ENCODE assay signal across 20 cellular contexts in the genomic region with DNA sequence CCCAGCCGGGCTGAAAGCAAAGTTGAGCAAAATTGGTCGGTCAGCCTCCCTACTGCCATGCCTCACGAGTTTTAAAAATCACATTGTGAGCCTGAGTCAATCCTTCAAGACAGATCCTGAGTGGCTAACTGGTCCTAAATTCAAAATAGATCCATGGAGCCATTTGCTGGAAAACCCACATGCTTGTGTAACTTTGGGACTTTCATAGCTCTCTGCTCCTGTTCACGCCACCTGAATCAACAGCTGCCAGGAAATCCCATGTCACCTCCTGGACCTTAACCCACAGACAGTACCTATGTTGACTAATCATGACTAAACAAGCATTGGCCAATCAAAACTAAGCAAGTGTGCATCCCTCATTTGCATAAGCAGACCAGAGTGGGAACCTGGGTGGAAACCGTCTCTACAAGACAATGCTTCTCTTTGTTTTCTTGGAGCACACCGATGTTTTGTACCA. TPM values are rescaled to one million over a fixed set of nuclear protein-coding genes. Genes with fewer than 3 reads are reported as not detected.
DNase-seq lines count a peak whose midpoint lies in the region; ATAC-seq and TF ChIP-seq lines count a peak whose summit lies in the region.
"Had no signal": no experiment of that assay in that cellular context is flagged by ENCODE, and none has a peak within 500 bp of the region (broad histone marks: within the 10 kb centered on the region; RNA-seq: fewer than 3 reads in every experiment).

No MANE protein-coding gene starts in this region.

- H3K27me3 ChIP-seq in left ventricle myocardium inferior (ENCODE audit: low read depth): no peaks in the 10 kb centered on the region
- H3K27me3 ChIP-seq: uterus had no signal

- intact Hi-C loops in sciatic nerve (cut with DNase I) (no loop called here), left ventricle myocardium inferior (cut with micrococcal nuclease) (no loop called here)

- no peaks in the 10 kb centered on the region for H3K36me3 Mint-ChIP-seq in activated T-cell treated with anti-CD3 and anti-CD28 coated beads, Interleukin-2, amount 50 U/mL, for 4 hours (ENCODE audit: insufficient read depth)
- H3K36me3 Mint-ChIP-seq: CD4-positive, alpha-beta memory T cell had no signal

- ATAC-seq in activated T-cell treated with anti-CD3 and anti-CD28 coated beads, Interleukin-2, amount 50 U/mL, for 4 hours: peak; percentile 44 to 47
- ATAC-seq in sciatic nerve: peak; percentile 51
- no peak for ATAC-seq in GM19035 (IDR thresholded peaks at IDR 0.05; ENCODE audit: unreplicated experiment)
- ATAC-seq: T-helper 17 cell had no signal

- H3K4me1 Mint-ChIP-seq in activated T-cell treated with anti-CD3 and anti-CD28 coated beads, Interleukin-2, amount 50 U/mL, for 4 hours (ENCODE audit: low read depth): peaks cover 19% of the 10 kb centered on the region

- TF ChIP-seq CTCF in left ventricle myocardium inferior (IDR thresholded peaks at IDR 0.05; ENCODE audit: borderline replicate concordance): no peak

- H3K9me3 ChIP-seq in KOPT-K1 (ENCODE audit: insufficient read depth, low read length, poor library complexity, severe bottlenecking) (no peaks in the 10 kb centered on the region), left ventricle myocardium inferior (replicated peaks) (no peaks in the 10 kb centered on the region)
- H3K9me3 ChIP-seq: uterus had no signal

- no peaks in the 10 kb centered on the region for H3K9me3 Mint-ChIP-seq in activated T-cell treated with anti-CD3 and anti-CD28 coated beads, Interleukin-2, amount 50 U/mL, for 4 hours
- H3K9me3 Mint-ChIP-seq: CD4-positive, alpha-beta memory T cell; stimulated activated naive CD8-positive, alpha-beta T cell treated with anti-CD3 and anti-CD28 coated beads, Interleukin-15, Interleukin-2, amounts not matched to agents 100 ng/mL and 50 ng/mL, for 24 hours had no signal

- H3K27ac ChIP-seq in KOPT-K1 (ENCODE audit: low read depth, low read length, poor library complexity, severe bottlenecking) (peak overlapping the region; percentile 53), left ventricle myocardium inferior (replicated peaks) (no peak overlapping the region)
- H3K27ac ChIP-seq: HL-60, uterus had no signal

- H3K27me3 Mint-ChIP-seq in activated T-cell treated with anti-CD3 and anti-CD28 coated beads, Interleukin-2, amount 50 U/mL, for 4 hours (ENCODE audit: low read depth): no peaks in the 10 kb centered on the region

- H3K4me1 ChIP-seq in left ventricle myocardium inferior: no peaks in the 10 kb centered on the region
- H3K4me1 ChIP-seq: uterus had no signal

- no peak overlapping the region for H3K4me3 Mint-ChIP-seq in activated T-cell treated with anti-CD3 and anti-CD28 coated beads, Interleukin-2, amount 50 U/mL, for 4 hours
- H3K4me3 Mint-ChIP-seq: stimulated activated naive CD8-positive, alpha-beta T cell treated with anti-CD3 and anti-CD28 coated beads, Interleukin-15, Interleukin-2, amounts not matched to agents 100 ng/mL and 50 ng/mL, for 24 hours; T-helper 17 cell had no signal

- H3K4me3 ChIP-seq in left ventricle myocardium inferior: no peak overlapping the region
- H3K4me3 ChIP-seq: uterus had no signal

- DNase-seq in activated T-cell treated with anti-CD3 and anti-CD28 coated beads, Interleukin-2, amount 50 U/mL, for 4 hours: no peak
- no peak for DNase-seq in activated T-cell treated with anti-CD3 and anti-CD28 coated beads, Interleukin-2, amount 50 U/mL, for 1 hour
- peak; percentile 64 to 81 for DNase-seq in dermis microvascular lymphatic vessel endothelial cell (ENCODE audit: low read depth in 2 of 2)
- no peak for DNase-seq in sciatic nerve (ENCODE audit: low spot score)
- no peak for DNase-seq in NCI-H1105 (lab: John Stamatoyannopoulos, UW)
- no peak for DNase-seq in left ventricle myocardium inferior
- DNase-seq: CD4-positive, alpha-beta memory T cell; central memory CD4-positive, alpha-beta T cell; effector CD8-positive, alpha-beta T cell; EL; hypothalamus; NCI-H146; SIG-M5; T-helper 17 cell; uterus had no signal

- no peaks in the 10 kb centered on the region for H3K36me3 ChIP-seq in KOPT-K1 (ENCODE audit: insufficient read depth, low read length)
- H3K36me3 ChIP-seq in left ventricle myocardium inferior: no peaks in the 10 kb centered on the region
- H3K36me3 ChIP-seq: uterus had no signal

RNA-seq across cellular contexts. Expression of a gene that starts 42.8 kb away (rescaled TPM):
- 10 to 100 TPM; 17.5 to 20.4 (median 18.3) TPM for total RNA-seq in activated T-cell treated with anti-CD3 and anti-CD28 coated beads, Interleukin-2, amount 50 U/mL, for 4 hours
- total RNA-seq in dermis microvascular lymphatic vessel endothelial cell (6.7 and 20.9 TPM in 2 replicates), sciatic nerve (27.1 TPM), left ventricle myocardium inferior (43.3 TPM)
- total RNA-seq: NCI-H460 had no signal

Comparison
In these comparisons a context has a peak if more than half of its experiments do, and no peak if none do; other contexts are left out.
1. DNase-seq: peak in dermis microvascular lymphatic vessel endothelial cell (2 of 2); none in activated T-cell treated with anti-CD3 and anti-CD28 coated beads, Interleukin-2, amount 50 U/mL, for 4 hours (single experiment), activated T-cell treated with anti-CD3 and anti-CD28 coated beads, Interleukin-2, amount 50 U/mL, for 1 hour (single experiment), sciatic nerve (single experiment), NCI-H1105 (single experiment) and left ventricle myocardium inferior (single experiment).